In genomic region chr2:137254081-137254480, GRCh38 we compare ENCODE assay signal across 30 cellular contexts.
"Had no signal": no experiment of that assay in that cellular context is flagged by ENCODE, and none has a peak within 500 bp of the region (broad histone marks: within the 10 kb centered on the region; RNA-seq: fewer than 3 reads in every experiment).

No MANE protein-coding gene starts in this region.

- H3K27ac ChIP-seq: body of pancreas, dorsolateral prefrontal cortex, heart left ventricle, sigmoid colon, spleen, thoracic aorta, upper lobe of left lung, VCaP had no signal

- DNase-seq: activated CD4-positive, alpha-beta T cell treated with anti-CD3 and anti-CD28 coated beads, Interleukin-2, amount 10 ng/mL, durations not matched to agents 7 days and 5 days; activated CD8-positive, alpha-beta memory T cell treated with anti-CD3 and anti-CD28 coated beads, Interleukin-2, amount 10 ng/mL, durations not matched to agents 7 days and 5 days; activated CD8-positive, alpha-beta T cell treated with anti-CD3 and anti-CD28 coated beads for 36 hours; activated effector memory CD4-positive, alpha-beta T cell treated with anti-CD3 and anti-CD28 coated beads, Interleukin-2, amount 50 U/mL, for 16 hours; activated naive CD4-positive, alpha-beta T cell treated with anti-CD3 and anti-CD28 coated beads, Interleukin-2, amount 50 U/mL, for 16 hours; activated naive CD8-positive, alpha-beta T cell treated with anti-CD3 and anti-CD28 coated beads, Interleukin-2, amount 50 U/mL, for 24 hours; activated T-cell treated with anti-CD3 and anti-CD28 coated beads for 4 hours; anterior cingulate cortex; body of pancreas; central memory CD4-positive, alpha-beta T cell; dorsolateral prefrontal cortex; effector memory CD8-positive, alpha-beta T cell; heart left ventricle; left colon; mesenchymal stem cell; mucosa of descending colon; occipital lobe; retina; sigmoid colon; spleen; stimulated activated CD4-positive, alpha-beta T cell treated with anti-CD3 and anti-CD28 coated beads, Interleukin-4, amount 100 ng/mL, for 24 hours; stimulated activated naive CD4-positive, alpha-beta T cell treated with Interleukin-2 at 50 U/mL for 16 hours; T-cell; upper lobe of left lung had no signal

- FAIRE-seq: colon, endothelial cell of umbilical vein, islet of Langerhans had no signal

- H3K9me3 ChIP-seq: body of pancreas, heart left ventricle, mucosa of descending colon, sigmoid colon, spleen, thoracic aorta, upper lobe of left lung had no signal

- H3K36me3 ChIP-seq: heart left ventricle, sigmoid colon, spleen, thoracic aorta, upper lobe of left lung had no signal

- H3K27me3 ChIP-seq: body of pancreas, heart left ventricle, sigmoid colon, spleen, upper lobe of left lung had no signal

- H3K4me3 ChIP-seq: body of pancreas, dorsolateral prefrontal cortex, heart left ventricle, mucosa of descending colon, sigmoid colon, spleen, thoracic aorta, upper lobe of left lung had no signal

- H3K4me1 ChIP-seq: body of pancreas, heart left ventricle, sigmoid colon, spleen, upper lobe of left lung had no signal

- ATAC-seq: activated CD4-positive, CD25-positive, alpha-beta regulatory T cell treated with anti-CD3 and anti-CD28 coated beads, Interleukin-2, amount 50 U/mL, for 24 hours; activated CD8-positive, alpha-beta memory T cell treated with anti-CD3 and anti-CD28 coated beads, Interleukin-2, amount 10 ng/mL, durations not matched to agents 7 days and 5 days; activated CD8-positive, alpha-beta T cell treated with anti-CD3 and anti-CD28 coated beads for 36 hours; activated naive CD8-positive, alpha-beta T cell treated with anti-CD3 and anti-CD28 coated beads, Interleukin-2, amount 50 U/mL, for 24 hours; body of pancreas; effector memory CD8-positive, alpha-beta T cell; heart left ventricle; left colon; mucosa of descending colon; T-cell had no signal
